Comparison of ENCODE assay signal across 1 cellular context in the genomic region with DNA sequence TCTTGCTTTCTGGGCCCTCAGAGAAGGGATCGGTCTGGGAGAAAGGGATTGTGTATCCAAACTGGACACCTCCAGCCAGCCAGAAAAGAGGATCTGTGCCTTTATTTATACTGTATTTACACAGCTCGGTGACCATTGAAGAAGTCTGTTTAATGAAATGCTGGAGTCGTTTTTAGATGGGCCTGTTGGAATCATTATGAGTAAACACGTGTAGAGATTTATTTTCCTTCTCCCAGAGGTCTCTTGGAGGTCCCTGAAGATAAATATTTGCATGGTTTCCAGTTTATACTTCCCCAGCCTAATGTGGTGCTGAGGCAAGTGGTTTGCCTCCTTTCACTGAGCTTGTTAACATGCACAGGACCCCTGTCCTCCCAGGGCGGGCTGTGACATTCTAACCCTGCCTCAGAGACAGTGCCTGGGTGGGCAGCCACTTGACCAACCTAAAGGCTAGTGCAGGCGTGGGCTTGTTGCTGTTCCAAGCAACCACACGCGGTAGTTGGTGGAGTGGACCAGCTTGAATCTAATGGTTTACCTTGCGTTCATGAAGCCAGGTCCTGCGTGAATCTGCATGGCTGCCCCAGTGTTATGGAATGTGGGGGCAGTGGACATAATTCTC.
TF ChIP-seq lines count a peak whose summit lies in the region.

No MANE protein-coding gene starts in this region.

TF ChIP-seq in A549, 52 proteins besides CTCF, POLR2A, EP300 and RAD21 (continued from another document):
- TF ChIP-seq, protein P1, sequence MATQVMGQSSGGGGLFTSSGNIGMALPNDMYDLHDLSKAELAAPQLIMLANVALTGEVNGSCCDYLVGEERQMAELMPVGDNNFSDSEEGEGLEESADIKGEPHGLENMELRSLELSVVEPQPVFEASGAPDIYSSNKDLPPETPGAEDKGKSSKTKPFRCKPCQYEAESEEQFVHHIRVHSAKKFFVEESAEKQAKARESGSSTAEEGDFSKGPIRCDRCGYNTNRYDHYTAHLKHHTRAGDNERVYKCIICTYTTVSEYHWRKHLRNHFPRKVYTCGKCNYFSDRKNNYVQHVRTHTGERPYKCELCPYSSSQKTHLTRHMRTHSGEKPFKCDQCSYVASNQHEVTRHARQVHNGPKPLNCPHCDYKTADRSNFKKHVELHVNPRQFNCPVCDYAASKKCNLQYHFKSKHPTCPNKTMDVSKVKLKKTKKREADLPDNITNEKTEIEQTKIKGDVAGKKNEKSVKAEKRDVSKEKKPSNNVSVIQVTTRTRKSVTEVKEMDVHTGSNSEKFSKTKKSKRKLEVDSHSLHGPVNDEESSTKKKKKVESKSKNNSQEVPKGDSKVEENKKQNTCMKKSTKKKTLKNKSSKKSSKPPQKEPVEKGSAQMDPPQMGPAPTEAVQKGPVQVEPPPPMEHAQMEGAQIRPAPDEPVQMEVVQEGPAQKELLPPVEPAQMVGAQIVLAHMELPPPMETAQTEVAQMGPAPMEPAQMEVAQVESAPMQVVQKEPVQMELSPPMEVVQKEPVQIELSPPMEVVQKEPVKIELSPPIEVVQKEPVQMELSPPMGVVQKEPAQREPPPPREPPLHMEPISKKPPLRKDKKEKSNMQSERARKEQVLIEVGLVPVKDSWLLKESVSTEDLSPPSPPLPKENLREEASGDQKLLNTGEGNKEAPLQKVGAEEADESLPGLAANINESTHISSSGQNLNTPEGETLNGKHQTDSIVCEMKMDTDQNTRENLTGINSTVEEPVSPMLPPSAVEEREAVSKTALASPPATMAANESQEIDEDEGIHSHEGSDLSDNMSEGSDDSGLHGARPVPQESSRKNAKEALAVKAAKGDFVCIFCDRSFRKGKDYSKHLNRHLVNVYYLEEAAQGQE (IDR thresholded peaks at IDR 0.05): no peak
- TF ChIP-seq TP53 (CRISPR knock-in tag; IDR thresholded peaks at IDR 0.05) (no peak), HOXA7 (CRISPR knock-in tag; IDR thresholded peaks at IDR 0.05) (no peak), NR3C1 (IDR thresholded peaks at IDR 0.05) (no peak), HMGXB4 (CRISPR knock-in tag; IDR thresholded peaks at IDR 0.05; ENCODE audit: borderline replicate concordance) (no peak), RCOR1 (IDR thresholded peaks at IDR 0.05; ENCODE audit: low read depth, low read length) (no peak), KDM5A (IDR thresholded peaks at IDR 0.05) (no peak)
TF ChIP-seq in A549: peak in this region for 0.
